In the genomic region with DNA sequence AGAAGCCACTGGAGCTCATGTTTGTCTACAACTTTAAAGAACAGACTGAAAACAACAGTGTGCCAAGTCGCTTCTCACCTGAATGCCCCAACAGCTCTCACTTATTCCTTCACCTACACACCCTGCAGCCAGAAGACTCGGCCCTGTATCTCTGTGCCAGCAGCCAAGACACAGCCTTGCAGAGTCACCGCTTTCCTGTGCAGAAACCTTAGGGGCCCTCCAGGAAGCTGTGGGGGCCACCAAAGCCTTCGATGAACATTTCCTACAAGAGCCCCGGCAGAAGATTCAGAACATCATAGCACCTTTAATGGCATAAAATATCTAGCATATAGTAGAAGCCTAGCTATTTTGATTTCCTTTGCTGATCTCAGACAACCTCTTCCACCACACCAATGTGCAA, we compare ENCODE assay signal across 17 cellular contexts.
A peak's percentile ranks its signal among the peaks of the same experiment; 100 is the strongest.
DNase-seq lines count a peak whose midpoint lies in the region; ATAC-seq and TF ChIP-seq lines count a peak whose summit lies in the region.
"Had no signal": no experiment of that assay in that cellular context is flagged by ENCODE, and none has a peak within 500 bp of the region (broad histone marks: within the 10 kb centered on the region; RNA-seq: fewer than 3 reads in every experiment).

No MANE protein-coding gene starts in this region.

- H3K9me3 ChIP-seq in DND-41 (ENCODE audit: insufficient read depth, low read length, severe bottlenecking) = no peaks in the 10 kb centered on the region
- H3K9me3 ChIP-seq: ascending aorta, SK-N-SH had no signal

- peaks cover 4% of the 10 kb centered on the region for H3K4me1 Mint-ChIP-seq in activated T-cell treated with anti-CD3 and anti-CD28 coated beads, Interleukin-2, amount 50 U/mL, for 24 hours (ENCODE audit: low read depth)
- H3K4me1 Mint-ChIP-seq in natural killer cell = peaks cover 5 to 17% of the 10 kb centered on the region in 2 donors

- peaks cover 3% of the 10 kb centered on the region for H3K27me3 Mint-ChIP-seq in activated T-cell treated with anti-CD3 and anti-CD28 coated beads, Interleukin-2, amount 50 U/mL, for 24 hours
- H3K27me3 Mint-ChIP-seq in natural killer cell (ENCODE audit: low read depth in 2 of 2) = peaks cover 0 to 14% of the 10 kb centered on the region in 2 donors

- H2AFZ ChIP-seq in DND-41 (ENCODE audit: low read depth, low read length) = peak overlapping the region; percentile 0; the same call in 1 of the 2 replicates

- H3K9ac ChIP-seq in DND-41 (ENCODE audit: low read depth, low read length) = peak overlapping the region; percentile 53
- H3K9ac ChIP-seq: SK-N-SH had no signal

- TF ChIP-seq CTCF in DND-41 (IDR thresholded peaks at IDR 0.05; ENCODE audit: borderline replicate concordance, extremely low read depth, low read length, poor library complexity, severe bottlenecking) = no peak
- TF ChIP-seq CTCF in natural killer cell (IDR thresholded peaks at IDR 0.05) = no peak
- no peak for TF ChIP-seq CTCF in GM13977 (IDR thresholded peaks at IDR 0.05; ENCODE audit: extremely low read depth, insufficient read depth, missing control alignments)

- no peaks in the 10 kb centered on the region for H3K36me3 Mint-ChIP-seq in activated T-cell treated with anti-CD3 and anti-CD28 coated beads, Interleukin-2, amount 50 U/mL, for 24 hours (ENCODE audit: low read depth)
- H3K36me3 Mint-ChIP-seq in natural killer cell = no peaks in the 10 kb centered on the region

- no peaks in the 10 kb centered on the region for H3K9me3 Mint-ChIP-seq in activated T-cell treated with anti-CD3 and anti-CD28 coated beads, Interleukin-2, amount 50 U/mL, for 24 hours
- H3K9me3 Mint-ChIP-seq in natural killer cell = no peaks in the 10 kb centered on the region
- H3K9me3 Mint-ChIP-seq: activated T-cell treated with anti-CD3 and anti-CD28 coated beads, Interleukin-2, amount 50 U/mL, for 72 hours had no signal

- H3K79me2 ChIP-seq in DND-41 (ENCODE audit: insufficient read depth, low read length) = peaks cover 33% of the 10 kb centered on the region

- peak overlapping the region; percentile 50 for H3K4me2 ChIP-seq in DND-41 (ENCODE audit: insufficient read depth, low read length)
- H3K4me2 ChIP-seq: SK-N-SH had no signal

- ATAC-seq in DND-41 (ENCODE audit: insufficient read depth, low read depth) = peak; percentile 84
- ATAC-seq in natural killer cell = peak; percentile 43 to 89 (median 47)
- ATAC-seq: Panc1 had no signal

- H4K20me1 ChIP-seq in DND-41 (ENCODE audit: insufficient read depth, low read length) = no peaks in the 10 kb centered on the region

- H3K27me3 ChIP-seq in DND-41 (ENCODE audit: insufficient read depth, low read length, poor library complexity) = no peaks in the 10 kb centered on the region
- H3K27me3 ChIP-seq: ascending aorta had no signal

- peak overlapping the region in 1 of 2 experiments; percentile 24; a peak in 2 of 4 replicates for H3K4me3 ChIP-seq in DND-41 (ENCODE audit: low read depth in 1 of 2, low read length in 2 of 2)
- H3K4me3 ChIP-seq: ascending aorta had no signal

- peak overlapping the region; percentile 82 for H3K27ac ChIP-seq in DND-41 (ENCODE audit: low read length)
- H3K27ac ChIP-seq: ascending aorta had no signal

- peaks cover 5% of the 10 kb centered on the region; the same call in 1 of the 2 replicates for H3K36me3 ChIP-seq in DND-41 (ENCODE audit: insufficient read depth, low read length)
- H3K36me3 ChIP-seq: ascending aorta had no signal

- in situ Hi-C loops in GM13977 (cut with MboI; ENCODE audit: low pct_unique_long_range_greater_than_20kb, low sequenced_read_pairs, unreplicated experiment) = no loop called here
- in situ Hi-C loops in KBM-7 (cut with MboI; ENCODE audit: low pct_unique_long_range_greater_than_20kb, low sequenced_read_pairs) = no loop called here

- intact Hi-C loops in natural killer cell (cut with micrococcal nuclease) (no loop called here), head of caudate nucleus (cut with DNase I) (no loop called here)

- peak; percentile 45 for DNase-seq in activated T-cell treated with anti-CD3 and anti-CD28 coated beads for 24 hours (ENCODE audit: low read depth)
- no peak for DNase-seq in activated T-cell treated with anti-CD3 and anti-CD28 coated beads, Interleukin-2, amount 50 U/mL, for 48 hours
- peak; percentile 94 for DNase-seq in DND-41
- DNase-seq in activated T-cell treated with anti-CD3 and anti-CD28 coated beads, Interleukin-2, amount 50 U/mL, for 24 hours = no peak
- DNase-seq in natural killer cell = no peak
- DNase-seq in head of caudate nucleus = no peak
- DNase-seq in GM13977 (ENCODE audit: low spot score) = no peak
- DNase-seq in KBM-7 = no peak
- DNase-seq: activated T-cell treated with anti-CD3 and anti-CD28 coated beads, Interleukin-2, amount 50 U/mL, for 72 hours; COR-L47; EL; Kasumi-1; NCI-H774; retina; SK-N-SH had no signal

- H3K4me1 ChIP-seq in DND-41 (ENCODE audit: insufficient read depth, low read length) = peaks cover 70% of the 10 kb centered on the region
- H3K4me1 ChIP-seq: ascending aorta had no signal

- H3K4me3 Mint-ChIP-seq in activated T-cell treated with anti-CD3 and anti-CD28 coated beads, Interleukin-2, amount 50 U/mL, for 24 hours = peak overlapping the region; percentile 2
- H3K4me3 Mint-ChIP-seq in natural killer cell = peak overlapping the region; percentile 35

- H3K27ac Mint-ChIP-seq in activated T-cell treated with anti-CD3 and anti-CD28 coated beads, Interleukin-2, amount 50 U/mL, for 24 hours = no peak overlapping the region
- peak overlapping the region in 1 of 2 donors; percentile 47 for H3K27ac Mint-ChIP-seq in natural killer cell
- H3K27ac Mint-ChIP-seq: activated T-cell treated with anti-CD3 and anti-CD28 coated beads, Interleukin-2, amount 50 U/mL, for 72 hours had no signal

Comparison
In these comparisons a context has a peak if more than half of its experiments do, and no peak if none do; other contexts are left out.
1. DNase-seq: peak in activated T-cell treated with anti-CD3 and anti-CD28 coated beads for 24 hours (single experiment) and DND-41 (single experiment); none in activated T-cell treated with anti-CD3 and anti-CD28 coated beads, Interleukin-2, amount 50 U/mL, for 48 hours (0 of 2), activated T-cell treated with anti-CD3 and anti-CD28 coated beads, Interleukin-2, amount 50 U/mL, for 24 hours (single experiment), natural killer cell (single experiment), head of caudate nucleus (0 of 42), GM13977 (single experiment) and KBM-7 (single experiment).